In genomic region chr7:1729183-1729582, GRCh38 we compare ENCODE assay signal across 7 cellular contexts.
"Had no signal": no experiment of that assay in that cellular context is flagged by ENCODE, and none has a peak within 500 bp of the region (broad histone marks: within the 10 kb centered on the region; RNA-seq: fewer than 3 reads in every experiment).

No MANE protein-coding gene starts in this region.

- FAIRE-seq: K562 had no signal

- H3K4me3 Mint-ChIP-seq: IgD-negative memory B cell had no signal

- ATAC-seq: K562 had no signal

- H3K4me3 ChIP-seq: K562 had no signal

- H3K4me2 ChIP-seq: KMS-11 had no signal

- H3K9ac ChIP-seq: KMS-11 had no signal

- H3K27ac ChIP-seq: HL-60, KMS-11 had no signal

- DNase-seq: IMR-90, KBM-7, KG1 had no signal

- H3K36me3 Mint-ChIP-seq: IgD-negative memory B cell had no signal

- H3K4me1 Mint-ChIP-seq: IgD-negative memory B cell had no signal
